Comparison of ENCODE assay signal across 1 cellular context in the genomic region with DNA sequence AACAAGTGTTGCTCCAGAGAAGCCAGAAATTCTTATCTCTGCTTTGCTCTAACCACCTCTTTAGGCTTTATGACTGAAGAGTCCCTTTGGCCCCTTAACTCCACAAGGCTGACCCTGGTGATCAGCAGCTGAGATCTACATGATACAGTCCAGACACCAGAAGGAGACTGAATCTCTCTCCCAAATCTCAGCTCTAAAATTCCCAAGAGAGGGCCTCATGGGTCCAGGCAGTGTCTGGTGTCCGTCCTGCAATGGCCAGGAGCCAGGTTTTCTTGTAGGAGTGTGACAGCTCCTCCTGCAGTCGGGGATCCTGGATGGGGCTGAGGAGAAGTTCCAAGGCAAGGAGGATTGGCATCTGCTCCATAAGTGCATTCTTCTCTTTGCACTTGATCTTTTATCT.
TF ChIP-seq lines count a peak whose summit lies in the region.

No MANE protein-coding gene starts in this region.

TF ChIP-seq in SK-N-SH treated with all-trans-retinoic acid at 6 μM for 48 hours, 23 proteins besides CTCF, POLR2A, EP300 and RAD21 (continued from another document):
- TF ChIP-seq, protein P1, sequence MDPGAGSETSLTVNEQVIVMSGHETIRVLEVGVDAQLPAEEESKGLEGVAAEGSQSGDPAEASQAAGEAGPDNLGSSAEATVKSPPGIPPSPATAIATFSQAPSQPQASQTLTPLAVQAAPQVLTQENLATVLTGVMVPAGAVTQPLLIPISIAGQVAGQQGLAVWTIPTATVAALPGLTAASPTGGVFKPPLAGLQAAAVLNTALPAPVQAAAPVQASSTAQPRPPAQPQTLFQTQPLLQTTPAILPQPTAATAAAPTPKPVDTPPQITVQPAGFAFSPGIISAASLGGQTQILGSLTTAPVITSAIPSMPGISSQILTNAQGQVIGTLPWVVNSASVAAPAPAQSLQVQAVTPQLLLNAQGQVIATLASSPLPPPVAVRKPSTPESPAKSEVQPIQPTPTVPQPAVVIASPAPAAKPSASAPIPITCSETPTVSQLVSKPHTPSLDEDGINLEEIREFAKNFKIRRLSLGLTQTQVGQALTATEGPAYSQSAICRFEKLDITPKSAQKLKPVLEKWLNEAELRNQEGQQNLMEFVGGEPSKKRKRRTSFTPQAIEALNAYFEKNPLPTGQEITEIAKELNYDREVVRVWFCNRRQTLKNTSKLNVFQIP (CRISPR knock-in tag; IDR thresholded peaks at IDR 0.05; ENCODE audit: borderline replicate concordance, low read depth), result no peak
- TF ChIP-seq, protein P2, sequence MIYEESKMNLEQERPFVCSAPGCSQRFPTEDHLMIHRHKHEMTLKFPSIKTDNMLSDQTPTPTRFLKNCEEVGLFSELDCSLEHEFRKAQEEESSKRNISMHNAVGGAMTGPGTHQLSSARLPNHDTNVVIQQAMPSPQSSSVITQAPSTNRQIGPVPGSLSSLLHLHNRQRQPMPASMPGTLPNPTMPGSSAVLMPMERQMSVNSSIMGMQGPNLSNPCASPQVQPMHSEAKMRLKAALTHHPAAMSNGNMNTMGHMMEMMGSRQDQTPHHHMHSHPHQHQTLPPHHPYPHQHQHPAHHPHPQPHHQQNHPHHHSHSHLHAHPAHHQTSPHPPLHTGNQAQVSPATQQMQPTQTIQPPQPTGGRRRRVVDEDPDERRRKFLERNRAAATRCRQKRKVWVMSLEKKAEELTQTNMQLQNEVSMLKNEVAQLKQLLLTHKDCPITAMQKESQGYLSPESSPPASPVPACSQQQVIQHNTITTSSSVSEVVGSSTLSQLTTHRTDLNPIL (CRISPR knock-in tag; IDR thresholded peaks at IDR 0.05; ENCODE audit: low read depth), result no peak
- no peak for TF ChIP-seq ARNTL (CRISPR knock-in tag; IDR thresholded peaks at IDR 0.05; ENCODE audit: borderline replicate concordance, low read depth)
- no peak for TF ChIP-seq GLIS3 (CRISPR knock-in tag; IDR thresholded peaks at IDR 0.05)
- 0 out of 2 replicates have a peak, but pooled peaks have one; percentile 31 for TF ChIP-seq ZNF8 (CRISPR knock-in tag; IDR thresholded peaks at IDR 0.05)
- peak; percentile 51 for TF ChIP-seq ISL1 (CRISPR knock-in tag; IDR thresholded peaks at IDR 0.05)
- TF ChIP-seq TOX (CRISPR knock-in tag; IDR thresholded peaks at IDR 0.05; ENCODE audit: borderline replicate concordance), result no peak
- TF ChIP-seq TCF4 (CRISPR knock-in tag; IDR thresholded peaks at IDR 0.05; ENCODE audit: borderline replicate concordance), result peak; percentile 88
